Comparison of ENCODE assay signal across 10 cellular contexts in the genomic region with DNA sequence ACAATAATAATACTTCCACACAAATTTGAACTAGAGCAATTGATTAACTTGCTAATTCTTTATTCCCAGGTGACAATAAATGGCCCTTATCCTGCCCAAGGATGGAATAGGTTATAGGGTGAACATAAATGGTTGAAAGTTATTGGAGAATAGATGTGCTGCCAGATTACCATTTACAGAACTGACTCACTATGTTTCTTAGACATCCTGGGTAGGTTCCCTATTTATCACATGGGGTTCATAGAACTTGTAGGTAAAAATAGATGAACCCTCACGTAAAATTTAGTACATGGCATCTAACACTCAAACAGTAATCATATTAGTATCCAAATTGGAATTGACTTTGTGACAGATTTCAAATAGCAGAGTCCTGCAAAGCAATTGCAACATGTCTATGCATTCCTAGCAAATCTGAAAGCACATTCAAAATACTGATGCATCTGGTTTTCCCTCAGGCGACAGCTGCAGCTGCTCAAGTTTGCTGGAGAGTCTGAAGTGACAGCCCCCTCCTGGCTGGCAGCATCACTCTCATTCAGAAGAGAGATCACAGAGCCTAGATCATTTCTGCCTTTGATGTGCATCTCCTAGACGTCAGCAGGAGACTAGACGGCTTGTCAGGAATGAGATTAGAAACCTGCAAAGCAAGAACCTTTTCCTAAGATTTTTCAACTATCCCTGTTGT.
DNase-seq lines count a peak whose midpoint lies in the region; ATAC-seq and TF ChIP-seq lines count a peak whose summit lies in the region.
"Had no signal": no experiment of that assay in that cellular context is flagged by ENCODE, and none has a peak within 500 bp of the region (broad histone marks: within the 10 kb centered on the region; RNA-seq: fewer than 3 reads in every experiment).

No MANE protein-coding gene starts in this region.

- H3K9me3 ChIP-seq in BE2C: no peaks in the 10 kb centered on the region
- H3K9me3 ChIP-seq: pancreas had no signal

- no peak overlapping the region for H3K4me3 ChIP-seq in BE2C (ENCODE audit: low read depth, low read length)
- H3K4me3 ChIP-seq: pancreas had no signal

- H3K27me3 Mint-ChIP-seq in natural killer cell (ENCODE audit: low read depth in 2 of 2): peaks cover 14 to 29% of the 10 kb centered on the region in 2 donors

- ATAC-seq in GM19467 (IDR thresholded peaks at IDR 0.05; ENCODE audit: unreplicated experiment): peak; percentile 61
- ATAC-seq in HG03108 (IDR thresholded peaks at IDR 0.05; ENCODE audit: unreplicated experiment): no peak
- no peak for ATAC-seq in natural killer cell
- no peak for ATAC-seq in sciatic nerve

- H3K36me3 ChIP-seq in BE2C: no peaks in the 10 kb centered on the region
- H3K36me3 ChIP-seq: pancreas had no signal

- DNase-seq in BE2C: peak; percentile 40
- peak; percentile 39 for DNase-seq in NCI-H524 treated with DMSO at 0.1 percent for 48 hours (lab: John Stamatoyannopoulos, UW)
- peak; percentile 49 for DNase-seq in foreskin melanocyte
- no peak for DNase-seq in natural killer cell
- DNase-seq in GM13977 (ENCODE audit: low spot score): no peak
- DNase-seq in sciatic nerve (ENCODE audit: low spot score): no peak
- DNase-seq: NCI-H526 treated with DMSO at 0.1 percent for 48 hours, pancreas had no signal

- intact Hi-C loops in natural killer cell (cut with micrococcal nuclease): no loop called here
- intact Hi-C loops in sciatic nerve (cut with DNase I): no loop called here

- H3K27me3 ChIP-seq in BE2C: no peaks in the 10 kb centered on the region
- H3K27me3 ChIP-seq: pancreas had no signal

- no peaks in the 10 kb centered on the region for H3K36me3 Mint-ChIP-seq in natural killer cell

- H3K4me1 ChIP-seq in BE2C: no peaks in the 10 kb centered on the region

- peaks cover 0 to 6% of the 10 kb centered on the region in 2 donors for H3K4me1 Mint-ChIP-seq in natural killer cell

- no peak overlapping the region for H3K27ac Mint-ChIP-seq in natural killer cell

- no peak overlapping the region for H3K4me3 Mint-ChIP-seq in natural killer cell

- no peaks in the 10 kb centered on the region for H3K9me3 Mint-ChIP-seq in natural killer cell

- no peak for TF ChIP-seq CTCF in BE2C (IDR thresholded peaks at IDR 0.05; ENCODE audit: low read depth, low read length)
- TF ChIP-seq CTCF in natural killer cell (IDR thresholded peaks at IDR 0.05): no peak
- TF ChIP-seq CTCF in GM13977 (IDR thresholded peaks at IDR 0.05; ENCODE audit: extremely low read depth, insufficient read depth, missing control alignments): no peak

- in situ Hi-C loops in GM13977 (cut with MboI; ENCODE audit: low pct_unique_long_range_greater_than_20kb, low sequenced_read_pairs, unreplicated experiment): no loop called here

Comparison
In these comparisons a context has a peak if more than half of its experiments do, and no peak if none do; other contexts are left out.
1. DNase-seq: peak in BE2C (single experiment), NCI-H524 treated with DMSO at 0.1 percent for 48 hours (single experiment) and foreskin melanocyte (single experiment); none in natural killer cell (single experiment), GM13977 (single experiment) and sciatic nerve (single experiment).